Comparison of ENCODE assay signal across 12 cellular contexts in genomic region chr15:65083262-65083701, GRCh38. TPM values are rescaled to one million over a fixed set of nuclear protein-coding genes. Genes with fewer than 3 reads are reported as not detected.
DNase-seq lines count a peak whose midpoint lies in the region; ATAC-seq, FAIRE-seq and TF ChIP-seq lines count a peak whose summit lies in the region.
"Had no signal": no experiment of that assay in that cellular context is flagged by ENCODE, and none has a peak within 500 bp of the region (broad histone marks: within the 10 kb centered on the region; RNA-seq: fewer than 3 reads in every experiment).

No MANE protein-coding gene starts in this region.

- H3K79me2 ChIP-seq in H1 (ENCODE audit: control insufficient read depth in 1 of 2, insufficient read depth in 2 of 2, low read length in 2 of 2) = no peaks in the 10 kb centered on the region

- H4K8ac ChIP-seq in IMR-90 (ENCODE audit: low read depth in 2 of 2, low read length in 2 of 2) (no peak overlapping the region), H1 (ENCODE audit: extremely low read depth, insufficient read depth, low read length) (no peak overlapping the region), mesenchymal stem cell (ENCODE audit: low read length) (no peak overlapping the region)

- H3K18ac ChIP-seq in IMR-90 (ENCODE audit: low read depth, low read length) = no peak overlapping the region
- peak overlapping the region; percentile 91; the same call in 1 of the 2 replicates for H3K18ac ChIP-seq in H1 (ENCODE audit: extremely low read depth, low read length)
- H3K18ac ChIP-seq in mesenchymal stem cell (ENCODE audit: low read depth in 1 of 2, low read length in 2 of 2) = no peak overlapping the region

- H3K4me2 ChIP-seq in IMR-90 (ENCODE audit: low read depth, low read length) (peak overlapping the region; percentile 64; the same call in 1 of the 2 replicates), H1 (ENCODE audit: insufficient read depth in 1 of 2, low read depth in 2 of 2, low read length in 2 of 2) (peak overlapping the region; percentile 49 to 60), mesenchymal stem cell (ENCODE audit: low read length, poor library complexity, severe bottlenecking) (no peak overlapping the region)

- H2AFZ ChIP-seq in IMR-90 (replicated peaks; ENCODE audit: low read length, poor library complexity) = no peak overlapping the region
- H2AFZ ChIP-seq in H1 (ENCODE audit: low read length) = no peak overlapping the region
- no peak overlapping the region for H2AFZ ChIP-seq in mesenchymal stem cell (ENCODE audit: low read depth, low read length)

- H2BK12ac ChIP-seq in H1 (ENCODE audit: low read depth, low read length) (peak overlapping the region; percentile 22; the same call in 1 of the 2 replicates), mesenchymal stem cell (ENCODE audit: low read length in 2 of 2) (no peak overlapping the region)

- POLR2A ChIA-PET in AG04449 (lab: Yijun Ruan, JAX) (no interaction called here), IMR-90 (lab: Charles Lee; ENCODE audit: unreplicated experiment) (no interaction called here), H1 (lab: Charles Lee; ENCODE audit: partially characterized antibody) (interaction anchor here (0.7 to 14.5 kb wide), 7 partner anchors 12 to 43 kb away, joined by 3 to 93 read pairs (median 4); partner anchors contain the start of gene RASL12)

- no peak overlapping the region for H4K91ac ChIP-seq in IMR-90 (ENCODE audit: insufficient read depth, low read depth, low read length)
- no peak overlapping the region for H4K91ac ChIP-seq in H1 (replicated peaks; ENCODE audit: insufficient read length, low read length)
- no peak overlapping the region for H4K91ac ChIP-seq in mesenchymal stem cell (ENCODE audit: low read length)

- no peaks in the 10 kb centered on the region; the same call in 1 of the 2 replicates for H3K23me2 ChIP-seq in H1 (ENCODE audit: low read depth, low read length)

- ATAC-seq in IMR-90 (ENCODE audit: low read depth) (peak; percentile 79), GM21360 (IDR thresholded peaks at IDR 0.05; ENCODE audit: unreplicated experiment) (no peak), omental fat pad (ENCODE audit: low FRiP score) (no peak), GM21390 (IDR thresholded peaks at IDR 0.05; ENCODE audit: unreplicated experiment) (no peak)

- peaks cover 19% of the 10 kb centered on the region; the same call in 1 of the 2 replicates for H3K4me1 ChIP-seq in IMR-90 (ENCODE audit: control insufficient read depth, insufficient read depth, low read length)
- H3K4me1 ChIP-seq in H1 (replicated peaks in 1 of 4; ENCODE audit: control insufficient read depth in 3 of 4, insufficient read depth in 4 of 4, low read length in 3 of 4) = peaks cover 15 to 30% (median 20%) of the 10 kb centered on the region in 4 experiments
- peaks cover 19% of the 10 kb centered on the region for H3K4me1 ChIP-seq in mesenchymal stem cell (ENCODE audit: control insufficient read depth, insufficient read depth, low read depth, low read length)

- BruUV-seq in IMR-90 (replicated peaks; lab: Mats Ljungman, UMichigan) = no TSS peak

- H2AK5ac ChIP-seq in IMR-90 (ENCODE audit: low read depth, low read length) (no peak overlapping the region), H1 (ENCODE audit: low read depth, low read length) (no peak overlapping the region), mesenchymal stem cell (ENCODE audit: low read length, severe bottlenecking) (no peak overlapping the region)

- no peak for TF ChIP-seq EP300 in H1 (IDR thresholded peaks at IDR 0.05; ENCODE audit: borderline replicate concordance in 1 of 2, low read depth in 2 of 2, low read length in 2 of 2)

- H3K36me3 ChIP-seq in IMR-90 (ENCODE audit: control insufficient read depth, insufficient read depth, low read length) (no peaks in the 10 kb centered on the region), H1 (ENCODE audit: control insufficient read depth in 2 of 4, insufficient read depth in 4 of 4, low read length in 3 of 4) (no peaks in the 10 kb centered on the region), mesenchymal stem cell (ENCODE audit: control insufficient read depth in 1 of 2, insufficient read depth in 2 of 2, low read depth in 1 of 2, low read length in 2 of 2) (no peaks in the 10 kb centered on the region)
- H3K36me3 ChIP-seq: BLaER1 had no signal

- TF ChIP-seq POLR2A in IMR-90 (IDR thresholded peaks at IDR 0.05; ENCODE audit: low read depth, low read length) (peak; percentile 31; the same call in 1 of the 2 replicates), H1 (IDR thresholded peaks at IDR 0.05; ENCODE audit: control extremely low read depth in 1 of 2, low read depth in 2 of 2, low read length in 2 of 2) (no peak)

- peak; percentile 23 for TF ChIP-seq CTCF in AG04449 (IDR thresholded peaks at IDR 0.05; ENCODE audit: insufficient read depth, low read length, missing control alignments)
- peak; percentile 87 for TF ChIP-seq CTCF in IMR-90 (conservative IDR thresholded peaks at IDR 0.05; ENCODE audit: low read depth, low read length)
- peak in 2 of 3 experiments; percentile 25 to 39; a peak in 2 of 4 replicates for TF ChIP-seq CTCF in H1 (IDR thresholded peaks at IDR 0.05; ENCODE audit: control extremely low read depth in 1 of 3, insufficient read depth in 1 of 3, low read depth in 1 of 3, low read length in 3 of 3)
- no peak for TF ChIP-seq CTCF in omental fat pad (IDR thresholded peaks at IDR 0.05)

- H3K9me3 ChIP-seq in IMR-90 (ENCODE audit: control insufficient read depth, insufficient read depth, low read length) = no peaks in the 10 kb centered on the region
- H3K9me3 ChIP-seq in H1 (ENCODE audit: insufficient read depth in 2 of 2, low read depth in 1 of 2, low read length in 1 of 2) = no peaks in the 10 kb centered on the region
- no peaks in the 10 kb centered on the region for H3K9me3 ChIP-seq in mesenchymal stem cell (ENCODE audit: control insufficient read depth, low read length)
- H3K9me3 ChIP-seq: BLaER1 had no signal

- no peaks in the 10 kb centered on the region for H3K9me1 ChIP-seq in IMR-90 (ENCODE audit: insufficient read depth, low read length)

- H2BK20ac ChIP-seq in IMR-90 (ENCODE audit: low read depth, low read length) (no peak overlapping the region), H1 (ENCODE audit: low read length) (no peak overlapping the region)

- H3K9ac ChIP-seq in IMR-90 (ENCODE audit: low read depth, low read length) (no peak overlapping the region; the same call in 1 of the 2 replicates), H1 (replicated peaks in 1 of 4; ENCODE audit: extremely low read depth in 1 of 4, low read depth in 3 of 4, low read length in 3 of 4) (no peak overlapping the region), mesenchymal stem cell (ENCODE audit: low read length) (no peak overlapping the region)

- no peak for FAIRE-seq in H1 (lab: Jason Lieb, UNC)

- dilution Hi-C loops in IMR-90 (cut with HindIII; ENCODE audit: low sequenced_read_pairs, unreplicated experiment) = no loop called here

- H4K5ac ChIP-seq in IMR-90 (ENCODE audit: low read depth, low read length) = no peak overlapping the region
- no peak overlapping the region for H4K5ac ChIP-seq in H1 (ENCODE audit: insufficient read length, low read depth, low read length)

- intact Hi-C loops in IMR-90 (cut with micrococcal nuclease) = loop anchor here (1.0 kb wide), 2 partner anchors 29 to 50 kb away; no protein-coding TSS in a partner anchor

- 0 out of 2 replicates have a peak overlapping the region, but pooled peaks have one; percentile 16 for H2BK120ac ChIP-seq in IMR-90 (ENCODE audit: low read depth, low read length)
- H2BK120ac ChIP-seq in H1 (replicated peaks; ENCODE audit: low read depth, low read length) = no peak overlapping the region
- H2BK120ac ChIP-seq in mesenchymal stem cell (ENCODE audit: low read depth, low read length) = no peak overlapping the region

- H2BK5ac ChIP-seq in IMR-90 (ENCODE audit: low read depth, low read length, poor library complexity, severe bottlenecking) (no peak overlapping the region), H1 (ENCODE audit: low read depth, low read length) (peak overlapping the region; percentile 72; the same call in 1 of the 2 replicates), mesenchymal stem cell (ENCODE audit: low read depth, low read length, poor library complexity, severe bottlenecking) (no peak overlapping the region)

- no peak overlapping the region for H2BK15ac ChIP-seq in IMR-90 (ENCODE audit: low read depth, low read length)
- H2BK15ac ChIP-seq in H1 (ENCODE audit: low read length) = no peak overlapping the region
- no peak overlapping the region for H2BK15ac ChIP-seq in mesenchymal stem cell (ENCODE audit: low read depth, poor library complexity, severe bottlenecking)

- H3K27me3 ChIP-seq in IMR-90 (ENCODE audit: control insufficient read depth, insufficient read depth, low read length) (peaks cover 58% of the 10 kb centered on the region), H1 (replicated peaks in 1 of 4; ENCODE audit: control insufficient read depth in 3 of 4, extremely low read depth in 1 of 4, insufficient read depth in 3 of 4, low read length in 3 of 4) (peaks cover 0 to 7% (median 5%) of the 10 kb centered on the region in 4 experiments; a peak in 5 of 7 replicates), mesenchymal stem cell (ENCODE audit: control insufficient read depth in 1 of 2, insufficient read depth in 1 of 2, low read length in 2 of 2) (peaks cover 71 to 88% of the 10 kb centered on the region in 2 experiments)
- H3K27me3 ChIP-seq: BLaER1 had no signal

- DNase-seq in AG04449 (ENCODE audit: low read depth, low spot score) (no peak), IMR-90 (peak; percentile 74), H1 (ENCODE audit: low read depth in 1 of 2, low spot score in 2 of 2) (no peak), mesenchymal stem cell (peak; percentile 70), NCI-H2081 treated with DMSO at 0.1 percent for 48 hours (lab: John Stamatoyannopoulos, UW) (no peak), omental fat pad (ENCODE audit: low spot score) (no peak)
- DNase-seq: activated CD8-positive, alpha-beta memory T cell treated with anti-CD3 and anti-CD28 coated beads, Interleukin-2, amount 50 U/mL, for 48 hours; effector memory CD8-positive, alpha-beta T cell; SIG-M5 had no signal

- H3K27ac ChIP-seq in IMR-90 (ENCODE audit: insufficient read depth, low read length) (no peak overlapping the region), H1 (ENCODE audit: low read depth, low read length) (no peak overlapping the region), mesenchymal stem cell (ENCODE audit: low read length, poor library complexity, severe bottlenecking) (no peak overlapping the region)

- no peaks in the 10 kb centered on the region; the same call in none of the 2 replicates for H4K20me1 ChIP-seq in IMR-90 (ENCODE audit: insufficient read depth, low read length)
- H4K20me1 ChIP-seq in H1 (replicated peaks in 1 of 2; ENCODE audit: control insufficient read depth in 1 of 2, insufficient read depth in 2 of 2, low read length in 2 of 2) = no peaks in the 10 kb centered on the region
- H4K20me1 ChIP-seq: BLaER1 had no signal

- CTCF ChIA-PET in AG04449 (lab: Yijun Ruan, JAX) (interaction anchor here (0.7 to 14.3 kb wide), 13 partner anchors 10 to 351 kb away, joined by 3 to 338 read pairs (median 11); partner anchors contain the start of genes RASL12, SLC51B and UBAP1L), IMR-90 (lab: Yijun Ruan, JAX) (interaction anchor here (0.5 to 4.4 kb wide), 13 partner anchors 9 to 956 kb away, joined by 3 to 74 read pairs (median 6); no protein-coding TSS in a partner anchor), H1 (lab: Charles Lee; ENCODE audit: partially characterized antibody) (interaction anchor here (0.9 to 32.9 kb wide), 14 partner anchors 8 to 401 kb away, joined by 3 to 1213 read pairs (median 5); partner anchors contain the start of genes KBTBD13, RASL12, SLC51B and UBAP1L)

- H3K79me1 ChIP-seq in IMR-90 (ENCODE audit: low read depth in 1 of 2, low read length in 2 of 2) = no peaks in the 10 kb centered on the region
- no peaks in the 10 kb centered on the region for H3K79me1 ChIP-seq in H1 (ENCODE audit: low read depth, low read length)
- H3K79me1 ChIP-seq in mesenchymal stem cell (replicated peaks; ENCODE audit: low read length, poor library complexity, severe bottlenecking) = no peaks in the 10 kb centered on the region

- WGBS in IMR-90 (ENCODE audit: extremely low coverage in 2 of 2, insufficient read length in 1 of 2), 2 experiments = 23% methylated on average over 4 of the region's 7 CpGs; no CpG with 5 or more reads in 1 of the 2 experiments
- WGBS in H1 (ENCODE audit: extremely low coverage in 1 of 2, insufficient coverage in 1 of 2, insufficient read length in 1 of 2, insufficient replicate concordance in 2 of 2, low coverage in 1 of 2, low lambda C conversion rate in 2 of 2, missing lambda C conversion rate in 1 of 2), 2 experiments = 9% methylated on average over 7 of the region's 7 CpGs; no CpG with 5 or more reads in 1 of the 2 experiments
- 7% methylated on average over 7 of the region's 7 CpGs for WGBS in mesenchymal stem cell

- H3K4me3 ChIP-seq in AG04449 (ENCODE audit: low read depth, low read length) = no peak overlapping the region
- no peak overlapping the region for H3K4me3 ChIP-seq in IMR-90 (ENCODE audit: insufficient read depth, low read depth, low read length)
- peak overlapping the region in 2 of 4 experiments; percentile 26 to 34; a peak in 3 of 8 replicates for H3K4me3 ChIP-seq in H1 (ENCODE audit: extremely low read depth in 1 of 4, insufficient read depth in 2 of 4, low read depth in 3 of 4, low read length in 4 of 4)
- no peak overlapping the region for H3K4me3 ChIP-seq in mesenchymal stem cell (ENCODE audit: insufficient read depth in 1 of 2, low read depth in 1 of 2, low read length in 2 of 2)
- H3K4me3 ChIP-seq: BLaER1 had no signal

- no peak overlapping the region for H3K23ac ChIP-seq in IMR-90 (ENCODE audit: low read depth, low read length)
- H3K23ac ChIP-seq in H1 (ENCODE audit: insufficient read length) = no peak overlapping the region
- no peak overlapping the region for H3K23ac ChIP-seq in mesenchymal stem cell (ENCODE audit: low read length in 2 of 2)

- H3K56ac ChIP-seq in IMR-90 (ENCODE audit: extremely low read depth, insufficient read depth, low read length) = no peak overlapping the region
- H3K56ac ChIP-seq in H1 (replicated peaks; ENCODE audit: insufficient read length, low read depth, low read length) = no peak overlapping the region

- peak; percentile 90 for TF ChIP-seq RAD21 in IMR-90 (IDR thresholded peaks at IDR 0.05; ENCODE audit: low read length)
- peak; percentile 61 to 65 for TF ChIP-seq RAD21 in H1 (IDR thresholded peaks at IDR 0.05 in 1 of 2, conservative IDR thresholded peaks at IDR 0.05 in 1 of 2; ENCODE audit: low read depth in 2 of 2, low read length in 2 of 2)

- no peak overlapping the region for H3K14ac ChIP-seq in IMR-90 (replicated peaks; ENCODE audit: low read depth, low read length)
- no peak overlapping the region for H3K14ac ChIP-seq in H1 (ENCODE audit: insufficient read length)
- H3K14ac ChIP-seq in mesenchymal stem cell (ENCODE audit: low read length in 2 of 2) = no peak overlapping the region

- in situ Hi-C loops in IMR-90 (cut with MboI; ENCODE audit: low sequenced_read_pairs) = loop anchor here (10.0 kb wide), 1 partner anchor 48 kb away; no protein-coding TSS in a partner anchor

- H3K4ac ChIP-seq in IMR-90 (ENCODE audit: low read depth, low read length) = no peak overlapping the region
- no peak overlapping the region for H3K4ac ChIP-seq in H1 (replicated peaks; ENCODE audit: insufficient read length, low read depth, low read length)
- no peak overlapping the region for H3K4ac ChIP-seq in mesenchymal stem cell (ENCODE audit: low read depth in 1 of 2, low read length in 2 of 2)

- no peak overlapping the region for H2AK9ac ChIP-seq in IMR-90 (replicated peaks; ENCODE audit: low read depth, low read length, poor library complexity)

RNA-seq across cellular contexts. Expression of gene KBTBD13, which starts 6.7 kb away (rescaled TPM):
- total RNA-seq in IMR-90 (2012; rRNA removed) (not detected in 2 replicates), omental fat pad (not detected)
- polyA plus RNA-seq in IMR-90 (2012; rRNA removed) (not detected in 2 replicates), H1 (2011; rRNA removed) (not detected in 2 replicates)
- polyA plus RNA-seq in IMR-90 (2012; cell fraction: cytosol; rRNA removed) = not detected in 2 replicates
- polyA plus RNA-seq in IMR-90 (2012; cell fraction: nucleus; rRNA removed; ENCODE audit: low replicate concordance) = not detected in 2 replicates
- not detected in 2 replicates for total RNA-seq in H1 (2021; fragmentation: NEBNext Ultra II Directional; extraction: Animal tissue kit (Norgen Biotek cat#: 25700))
- not detected for polyA plus RNA-seq in H1 (2011; cell fraction: cytosol; rRNA removed)
- polyA plus RNA-seq in H1 (2011; cell fraction: nucleus; rRNA removed) = not detected
- not detected in 4 replicates for polyA plus RNA-seq in H1 (2012, experiment 1 of 2)
- not detected for polyA plus RNA-seq in H1 (2012, experiment 2 of 2)
- polyA plus RNA-seq in H1 (2013, experiment 1 of 2) = not detected
- polyA plus RNA-seq in H1 (2013, experiment 2 of 2) = not detected
- 0.07 TPM in 1 of 2 replicates, not detected in the other for polyA minus RNA-seq in H1 (2011; rRNA and poly(A)+ RNA removed)
- polyA minus RNA-seq in H1 (2011; cell fraction: cytosol; rRNA and poly(A)+ RNA removed) = not detected
- not detected for polyA minus RNA-seq in H1 (2011; cell fraction: nucleus; rRNA and poly(A)+ RNA removed)
- 0.01 TPM for polyA plus RNA-seq in mesenchymal stem cell (2013, experiment 1 of 2)
- 0.01 TPM for polyA plus RNA-seq in mesenchymal stem cell (2013, experiment 2 of 2)

RNA-seq across cellular contexts. Expression of gene RASL12, which starts 15.5 kb away (rescaled TPM):
- under 0.01 and 0.18 TPM in 2 replicates for total RNA-seq in IMR-90 (2012; rRNA removed)
- polyA plus RNA-seq in IMR-90 (2012; rRNA removed) = 0.19 and 0.22 TPM in 2 replicates
- 0.27 and 0.75 TPM in 2 replicates for polyA plus RNA-seq in IMR-90 (2012; cell fraction: cytosol; rRNA removed)
- 0.26 and 0.50 TPM in 2 replicates for polyA plus RNA-seq in IMR-90 (2012; cell fraction: nucleus; rRNA removed; ENCODE audit: low replicate concordance)
- 9.3 and 10.3 TPM in 2 replicates for total RNA-seq in H1 (2021; fragmentation: NEBNext Ultra II Directional; extraction: Animal tissue kit (Norgen Biotek cat#: 25700))
- polyA plus RNA-seq in H1 (2011; rRNA removed) = 9.5 and 16.7 TPM in 2 replicates
- polyA plus RNA-seq in H1 (2011; cell fraction: cytosol; rRNA removed) = 16.0 TPM
- 11.4 TPM for polyA plus RNA-seq in H1 (2011; cell fraction: nucleus; rRNA removed)
- 6.7 to 8.6 TPM (median 8.0 TPM) in 4 replicates for polyA plus RNA-seq in H1 (2012, experiment 1 of 2)
- polyA plus RNA-seq in H1 (2012, experiment 2 of 2) = 10.5 TPM
- 6.6 TPM for polyA plus RNA-seq in H1 (2013, experiment 1 of 2)
- 7.7 TPM for polyA plus RNA-seq in H1 (2013, experiment 2 of 2)
- polyA minus RNA-seq in H1 (2011; rRNA and poly(A)+ RNA removed) = 12.2 and 14.8 TPM in 2 replicates
- 9.6 TPM for polyA minus RNA-seq in H1 (2011; cell fraction: cytosol; rRNA and poly(A)+ RNA removed)
- polyA minus RNA-seq in H1 (2011; cell fraction: nucleus; rRNA and poly(A)+ RNA removed) = 9.0 TPM
- 3.3 TPM for polyA plus RNA-seq in mesenchymal stem cell (2013, experiment 1 of 2)
- polyA plus RNA-seq in mesenchymal stem cell (2013, experiment 2 of 2) = 2.9 TPM
- 10 to 100 TPM in 1 of 4 donors, 1 to 10 TPM in 3; 4.6 to 50.0 (median 7.6) TPM for total RNA-seq in omental fat pad

RNA-seq across cellular contexts. Expression of gene UBAP1L, which starts 31.7 kb away (rescaled TPM):
- 0.28 and 0.36 TPM in 2 replicates for total RNA-seq in IMR-90 (2012; rRNA removed)
- 1.1 TPM in 2 replicates for polyA plus RNA-seq in IMR-90 (2012; rRNA removed)
- polyA plus RNA-seq in IMR-90 (2012; cell fraction: cytosol; rRNA removed) = 0.19 and 0.24 TPM in 2 replicates
- polyA plus RNA-seq in IMR-90 (2012; cell fraction: nucleus; rRNA removed; ENCODE audit: low replicate concordance) = 13.5 and 14.9 TPM in 2 replicates
- 1.3 and 1.7 TPM in 2 replicates for total RNA-seq in H1 (2021; fragmentation: NEBNext Ultra II Directional; extraction: Animal tissue kit (Norgen Biotek cat#: 25700))
- polyA plus RNA-seq in H1 (2011; rRNA removed) = 0.67 and 1.3 TPM in 2 replicates
- polyA plus RNA-seq in H1 (2011; cell fraction: cytosol; rRNA removed) = 1.0 TPM
- 5.7 TPM for polyA plus RNA-seq in H1 (2011; cell fraction: nucleus; rRNA removed)
- polyA plus RNA-seq in H1 (2012, experiment 1 of 2) = 0.81 to 1.3 TPM (median 1.1 TPM) in 4 replicates
- polyA plus RNA-seq in H1 (2012, experiment 2 of 2) = 0.24 TPM
- polyA plus RNA-seq in H1 (2013, experiment 1 of 2) = 0.87 TPM
- 0.53 TPM for polyA plus RNA-seq in H1 (2013, experiment 2 of 2)
- polyA minus RNA-seq in H1 (2011; rRNA and poly(A)+ RNA removed) = 0.95 and 1.6 TPM in 2 replicates
- polyA minus RNA-seq in H1 (2011; cell fraction: cytosol; rRNA and poly(A)+ RNA removed) = 0.88 TPM
- 2.7 TPM for polyA minus RNA-seq in H1 (2011; cell fraction: nucleus; rRNA and poly(A)+ RNA removed)
- polyA plus RNA-seq in mesenchymal stem cell (2013, experiment 1 of 2) = 0.64 TPM
- polyA plus RNA-seq in mesenchymal stem cell (2013, experiment 2 of 2) = 0.53 TPM
- total RNA-seq in omental fat pad = 1 to 10 TPM; 2.9 to 5.6 (median 4.6) TPM

RNA-seq across cellular contexts. Expression of gene SLC51B, which starts 38.1 kb away (rescaled TPM):
- total RNA-seq in IMR-90 (2012; rRNA removed) (not detected in 2 replicates), omental fat pad (not detected)
- polyA plus RNA-seq in IMR-90 (2012; rRNA removed) (0.16 TPM in 1 of 2 replicates, not detected in the other), H1 (2011; rRNA removed) (not detected in 2 replicates)
- 0.09 TPM in 1 of 2 replicates, not detected in the other for polyA plus RNA-seq in IMR-90 (2012; cell fraction: cytosol; rRNA removed)
- not detected in 2 replicates for polyA plus RNA-seq in IMR-90 (2012; cell fraction: nucleus; rRNA removed; ENCODE audit: low replicate concordance)
- not detected in 2 replicates for total RNA-seq in H1 (2021; fragmentation: NEBNext Ultra II Directional; extraction: Animal tissue kit (Norgen Biotek cat#: 25700))
- polyA plus RNA-seq in H1 (2011; cell fraction: cytosol; rRNA removed) = not detected
- not detected for polyA plus RNA-seq in H1 (2011; cell fraction: nucleus; rRNA removed)
- not detected in 4 replicates for polyA plus RNA-seq in H1 (2012, experiment 1 of 2)
- not detected for polyA plus RNA-seq in H1 (2012, experiment 2 of 2)
- not detected for polyA plus RNA-seq in H1 (2013, experiment 1 of 2)
- not detected for polyA plus RNA-seq in H1 (2013, experiment 2 of 2)
- not detected in 2 replicates for polyA minus RNA-seq in H1 (2011; rRNA and poly(A)+ RNA removed)
- not detected for polyA minus RNA-seq in H1 (2011; cell fraction: cytosol; rRNA and poly(A)+ RNA removed)
- not detected for polyA minus RNA-seq in H1 (2011; cell fraction: nucleus; rRNA and poly(A)+ RNA removed)
- polyA plus RNA-seq in mesenchymal stem cell (2013, experiment 1 of 2) = 0.91 TPM
- polyA plus RNA-seq in mesenchymal stem cell (2013, experiment 2 of 2) = 1.2 TPM

RNA-seq across cellular contexts. Expression of gene PDCD7, which starts 50.3 kb away (rescaled TPM):
- 4.7 and 8.1 TPM in 2 replicates for total RNA-seq in IMR-90 (2012; rRNA removed)
- 8.1 and 12.3 TPM in 2 replicates for polyA plus RNA-seq in IMR-90 (2012; rRNA removed)
- 6.1 and 8.4 TPM in 2 replicates for polyA plus RNA-seq in IMR-90 (2012; cell fraction: cytosol; rRNA removed)
- polyA plus RNA-seq in IMR-90 (2012; cell fraction: nucleus; rRNA removed; ENCODE audit: low replicate concordance) = 6.5 and 13.2 TPM in 2 replicates
- total RNA-seq in H1 (2021; fragmentation: NEBNext Ultra II Directional; extraction: Animal tissue kit (Norgen Biotek cat#: 25700)) = 25.5 and 25.6 TPM in 2 replicates
- polyA plus RNA-seq in H1 (2011; rRNA removed) = 9.9 and 11.5 TPM in 2 replicates
- 21.5 TPM for polyA plus RNA-seq in H1 (2011; cell fraction: cytosol; rRNA removed)
- polyA plus RNA-seq in H1 (2011; cell fraction: nucleus; rRNA removed) = 12.1 TPM
- polyA plus RNA-seq in H1 (2012, experiment 1 of 2) = 14.4 to 21.3 TPM (median 16.1 TPM) in 4 replicates
- polyA plus RNA-seq in H1 (2012, experiment 2 of 2) = 17.9 TPM
- polyA plus RNA-seq in H1 (2013, experiment 1 of 2) = 22.8 TPM
- polyA plus RNA-seq in H1 (2013, experiment 2 of 2) = 20.5 TPM
- polyA minus RNA-seq in H1 (2011; rRNA and poly(A)+ RNA removed) = 9.0 and 10.2 TPM in 2 replicates
- 14.5 TPM for polyA minus RNA-seq in H1 (2011; cell fraction: cytosol; rRNA and poly(A)+ RNA removed)
- polyA minus RNA-seq in H1 (2011; cell fraction: nucleus; rRNA and poly(A)+ RNA removed) = 9.8 TPM
- polyA plus RNA-seq in mesenchymal stem cell (2013, experiment 1 of 2) = 20.3 TPM
- 19.4 TPM for polyA plus RNA-seq in mesenchymal stem cell (2013, experiment 2 of 2)
- 10 to 100 TPM; 14.8 to 20.3 (median 17.3) TPM for total RNA-seq in omental fat pad

Comparison
In these comparisons a context has a peak if more than half of its experiments do, and no peak if none do; other contexts are left out.
1. DNase-seq: peak in IMR-90 (single experiment) and mesenchymal stem cell (single experiment); none in AG04449 (single experiment), H1 (0 of 2), NCI-H2081 treated with DMSO at 0.1 percent for 48 hours (single experiment) and omental fat pad (single experiment).
2. CTCF ChIP-seq: peak in AG04449 (single experiment), IMR-90 (single experiment) and H1 (2 of 3); none in omental fat pad (0 of 3).